ENCODE assay signal across 20 cellular contexts in the genomic region with DNA sequence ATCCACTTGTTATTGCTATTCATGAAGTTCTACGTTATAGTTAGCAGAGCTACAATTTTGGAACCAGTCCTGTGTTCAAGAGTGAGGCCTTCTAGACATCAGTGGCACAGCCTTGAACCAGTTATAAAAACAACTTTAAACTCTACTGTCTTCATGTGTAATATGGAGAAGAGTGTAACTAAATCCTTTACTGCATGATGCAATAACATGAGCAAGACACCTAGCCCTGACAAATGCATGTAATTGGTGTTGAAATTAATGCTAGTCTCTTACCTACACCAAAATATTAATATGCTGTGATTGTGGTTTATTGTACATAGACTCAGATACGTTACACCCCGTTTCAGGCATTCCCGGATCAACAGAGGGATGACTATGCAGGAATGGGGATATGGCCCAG.
DNase-seq lines count a peak whose midpoint lies in the region; ATAC-seq, FAIRE-seq and TF ChIP-seq lines count a peak whose summit lies in the region.
"Had no signal": no experiment of that assay in that cellular context is flagged by ENCODE, and none has a peak within 500 bp of the region (broad histone marks: within the 10 kb centered on the region; RNA-seq: fewer than 3 reads in every experiment).

No MANE protein-coding gene starts in this region.

- H3K23ac ChIP-seq in mesendoderm (ENCODE audit: low read length) = peak overlapping the region; percentile 45

- no peaks in the 10 kb centered on the region for H4K20me1 ChIP-seq in HepG2 (ENCODE audit: insufficient read depth, low read length)
- H4K20me1 ChIP-seq: BLaER1 treated with 17β-estradiol and CSF1 and Interleukin-3, amounts not matched to agents 10 nM and 100 nM had no signal

- H3K9me3 ChIP-seq in HepG2 (ENCODE audit: low read length) = peaks cover 59% of the 10 kb centered on the region
- H3K9me3 ChIP-seq in right lobe of liver = no peaks in the 10 kb centered on the region
- H3K9me3 ChIP-seq: A549, Caco-2 had no signal

- intact Hi-C loops in HepG2 (cut with micrococcal nuclease; ENCODE audit: unreplicated experiment) (no loop called here), right lobe of liver (cut with DNase I) (no loop called here)

- H3K4me1 ChIP-seq in HepG2 (ENCODE audit: insufficient read depth, low read length) (no peaks in the 10 kb centered on the region), right lobe of liver (no peaks in the 10 kb centered on the region), mesendoderm (ENCODE audit: control insufficient read depth, low read depth, low read length) (no peaks in the 10 kb centered on the region)
- H3K4me1 ChIP-seq: A549; BLaER1 treated with 17β-estradiol and CSF1 and Interleukin-3, amounts not matched to agents 10 nM and 100 nM; Caco-2 had no signal

- H3K27me3 ChIP-seq in HepG2 (ENCODE audit: control insufficient read depth in 1 of 2, insufficient read depth in 2 of 2, low read length in 2 of 2) (no peaks in the 10 kb centered on the region), right lobe of liver (no peaks in the 10 kb centered on the region), mesendoderm (ENCODE audit: insufficient read depth, low read length, poor library complexity) (no peaks in the 10 kb centered on the region)
- H3K27me3 ChIP-seq: BLaER1 treated with 17β-estradiol and CSF1 and Interleukin-3, amounts not matched to agents 10 nM and 100 nM had no signal

- no peak overlapping the region for H3K56ac ChIP-seq in mesendoderm (ENCODE audit: low read length)

- no peak overlapping the region for H3K4me3 ChIP-seq in HepG2 (replicated peaks in 1 of 3; ENCODE audit: insufficient read depth in 1 of 3, low read depth in 2 of 3, low read length in 3 of 3)
- H3K4me3 ChIP-seq in right lobe of liver = no peak overlapping the region
- no peak overlapping the region for H3K4me3 ChIP-seq in mesendoderm (ENCODE audit: low read length)
- H3K4me3 ChIP-seq: A549; BLaER1 treated with 17β-estradiol and CSF1 and Interleukin-3, amounts not matched to agents 10 nM and 100 nM had no signal

- TF ChIP-seq EP300 in HepG2 (IDR thresholded peaks at IDR 0.05; ENCODE audit: low read depth in 2 of 2, low read length in 2 of 2) = no peak
- TF ChIP-seq EP300 in HepG2 (CRISPR knock-in tag; IDR thresholded peaks at IDR 0.05; ENCODE audit: borderline replicate concordance) = no peak

- H3K27ac ChIP-seq in HepG2 (ENCODE audit: extremely low read length, insufficient read depth, low read length) (no peak overlapping the region), right lobe of liver (no peak overlapping the region), mesendoderm (ENCODE audit: low read depth, low read length) (no peak overlapping the region)
- H3K27ac ChIP-seq: 22Rv1; A549; BLaER1 treated with 17β-estradiol and CSF1 and Interleukin-3, amounts not matched to agents 10 nM and 100 nM; C4-2B had no signal

- H3K36me3 ChIP-seq in HepG2 (replicated peaks in 1 of 2; ENCODE audit: control insufficient read depth in 1 of 2, insufficient read depth in 2 of 2, low read length in 2 of 2) (no peaks in the 10 kb centered on the region), right lobe of liver (no peaks in the 10 kb centered on the region), mesendoderm (ENCODE audit: control insufficient read depth, insufficient read depth, low read length) (no peaks in the 10 kb centered on the region)
- H3K36me3 ChIP-seq: BLaER1 treated with 17β-estradiol and CSF1 and Interleukin-3, amounts not matched to agents 10 nM and 100 nM had no signal

- H3K79me2 ChIP-seq in HepG2 (ENCODE audit: insufficient read depth, low read length) = no peaks in the 10 kb centered on the region
- no peaks in the 10 kb centered on the region for H3K79me2 ChIP-seq in mesendoderm (ENCODE audit: control insufficient read depth, insufficient read depth, low read length)

- H3K4me2 ChIP-seq in HepG2 (ENCODE audit: low read depth, low read length) (no peak overlapping the region), mesendoderm (ENCODE audit: low read length) (no peak overlapping the region)
- H3K4me2 ChIP-seq: A549; BLaER1 treated with 17β-estradiol and CSF1 and Interleukin-3, amounts not matched to agents 10 nM and 100 nM had no signal

- ATAC-seq in HepG2 (no peak), right lobe of liver (no peak)
- ATAC-seq: A549; CD8-positive, alpha-beta T cell had no signal

- TF ChIP-seq RAD21 in HepG2 (CRISPR knock-in tag; IDR thresholded peaks at IDR 0.05) = no peak

- no peak for TF ChIP-seq CTCF in HepG2 (CRISPR knock-in tag; IDR thresholded peaks at IDR 0.05)
- no peak for TF ChIP-seq CTCF in right lobe of liver (IDR thresholded peaks at IDR 0.05)

- H4K8ac ChIP-seq in mesendoderm (ENCODE audit: low read depth, low read length) = no peak overlapping the region

- no peak overlapping the region for H3K4ac ChIP-seq in mesendoderm (ENCODE audit: low read depth, low read length)

- DNase-seq in HepG2 (ENCODE audit: low spot score) (no peak), right lobe of liver (no peak), mesendoderm (no peak), NCI-H524 treated with DMSO at 0.1 percent for 48 hours (lab: John Stamatoyannopoulos, UW) (no peak)
- DNase-seq in stimulated activated CD4-positive, alpha-beta T cell treated with anti-CD3 and anti-CD28 coated beads, Interleukin-15, amount 100 ng/mL, for 24 hours = no peak
- DNase-seq: AML-193; Caco-2; Calu3; CD4-positive, alpha-beta T cell; CD8-positive, alpha-beta T cell; DMS79 treated with DMSO at 0.1 percent for 48 hours; GF-D8 had no signal

- H2BK120ac ChIP-seq in mesendoderm (ENCODE audit: low read depth, low read length) = no peak overlapping the region

- no peak overlapping the region for H2BK5ac ChIP-seq in mesendoderm (ENCODE audit: low read length)

- no TSS peak for BruUV-seq in HepG2 (replicated peaks; lab: Mats Ljungman, UMichigan)

- H2AK5ac ChIP-seq in mesendoderm (ENCODE audit: low read length) = no peak overlapping the region

- FAIRE-seq in HepG2 (lab: Jason Lieb, UNC) = no peak
- FAIRE-seq: A549, D721Med, G401.6, GM12891, GM19239 had no signal

- CTCF ChIA-PET in HepG2 (lab: Yijun Ruan, JAX; ENCODE audit: low intra/inter-chr PET ratio, low total read pairs) = no interaction called here

- in situ Hi-C loops in HepG2 (cut with HindIII; ENCODE audit: extremely low pct_ligation_motif_present, low pct_unique_long_range_greater_than_20kb) = no loop called here

- H3K9ac ChIP-seq in HepG2 (ENCODE audit: insufficient read depth, low read depth, low read length) = no peak overlapping the region
- H3K9ac ChIP-seq in mesendoderm (ENCODE audit: low read length) = no peak overlapping the region
- H3K9ac ChIP-seq: BLaER1 treated with 17β-estradiol and CSF1 and Interleukin-3, amounts not matched to agents 10 nM and 100 nM had no signal

- TF ChIP-seq POLR2A in HepG2 (IDR thresholded peaks at IDR 0.05; ENCODE audit: insufficient read depth in 1 of 2, low read depth in 2 of 2, low read length in 2 of 2) = no peak
- TF ChIP-seq POLR2A in right lobe of liver (IDR thresholded peaks at IDR 0.05) = no peak

- H3K18ac ChIP-seq in mesendoderm (ENCODE audit: low read length) = no peak overlapping the region

- no peaks in the 10 kb centered on the region for H3K79me1 ChIP-seq in mesendoderm (ENCODE audit: low read length)

- no peak overlapping the region for H2BK15ac ChIP-seq in mesendoderm (replicated peaks; ENCODE audit: low read depth)

- H4K5ac ChIP-seq in mesendoderm (ENCODE audit: low read length) = no peak overlapping the region

- H2AFZ ChIP-seq in HepG2 (ENCODE audit: low read length) = no peak overlapping the region

- WGBS in HepG2 (ENCODE audit: low lambda C conversion rate) = 11% methylated on average over 4 of the region's 4 CpGs
- WGBS in right lobe of liver (ENCODE audit: insufficient coverage, low coverage, low lambda C conversion rate, missing lambda C conversion rate) = 53% methylated on average over 4 of the region's 4 CpGs
- no CpG with 5 or more reads among the region's 4 CpGs for WGBS in mesendoderm (ENCODE audit: extremely low coverage, insufficient coverage, low lambda C conversion rate)

- POLR2A ChIA-PET in HepG2 (lab: Yijun Ruan, JAX) = no interaction called here

TF ChIP-seq in HepG2, 621 proteins besides CTCF, POLR2A, EP300 and RAD21 (continues in another document):
- TF ChIP-seq, protein P1, sequence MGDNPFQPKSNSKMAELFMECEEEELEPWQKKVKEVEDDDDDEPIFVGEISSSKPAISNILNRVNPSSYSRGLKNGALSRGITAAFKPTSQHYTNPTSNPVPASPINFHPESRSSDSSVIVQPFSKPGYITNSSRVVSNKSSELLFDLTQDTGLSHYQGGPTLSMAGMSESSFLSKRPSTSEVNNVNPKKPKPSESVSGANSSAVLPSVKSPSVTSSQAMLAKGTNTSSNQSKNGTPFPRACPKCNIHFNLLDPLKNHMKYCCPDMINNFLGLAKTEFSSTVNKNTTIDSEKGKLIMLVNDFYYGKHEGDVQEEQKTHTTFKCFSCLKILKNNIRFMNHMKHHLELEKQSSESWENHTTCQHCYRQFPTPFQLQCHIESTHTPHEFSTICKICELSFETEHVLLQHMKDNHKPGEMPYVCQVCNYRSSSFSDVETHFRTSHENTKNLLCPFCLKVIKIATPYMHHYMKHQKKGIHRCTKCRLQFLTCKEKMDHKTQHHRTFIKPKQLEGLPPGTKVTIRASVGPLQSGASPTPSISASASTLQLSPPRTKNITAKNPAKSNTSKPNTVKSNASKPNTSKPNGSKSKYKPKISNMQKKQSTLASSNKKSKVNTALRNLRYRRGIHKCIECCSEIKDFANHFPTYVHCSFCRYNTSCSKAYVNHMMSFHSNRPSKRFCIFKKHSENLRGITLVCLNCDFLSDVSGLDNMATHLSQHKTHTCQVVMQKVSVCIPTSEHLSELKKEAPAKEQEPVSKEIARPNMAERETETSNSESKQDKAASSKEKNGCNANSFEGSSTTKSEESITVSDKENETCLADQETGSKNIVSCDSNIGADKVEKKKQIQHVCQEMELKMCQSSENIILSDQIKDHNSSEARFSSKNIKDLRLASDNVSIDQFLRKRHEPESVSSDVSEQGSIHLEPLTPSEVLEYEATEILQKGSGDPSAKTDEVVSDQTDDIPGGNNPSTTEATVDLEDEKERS (CRISPR knock-in tag; IDR thresholded peaks at IDR 0.05) = no peak
- TF ChIP-seq ZBTB8A (CRISPR knock-in tag; IDR thresholded peaks at IDR 0.05; ENCODE audit: borderline replicate concordance, low read depth) (no peak), CEBPB (IDR thresholded peaks at IDR 0.05; ENCODE audit: borderline replicate concordance, low read depth, low read length) (peak; percentile 60; the same call in 1 of the 2 replicates), PHB2 (IDR thresholded peaks at IDR 0.05; ENCODE audit: partially characterized antibody) (no peak), ATF7 (IDR thresholded peaks at IDR 0.05) (peak; percentile 33; the same call in 1 of the 2 replicates), ATF7 (CRISPR knock-in tag; IDR thresholded peaks at IDR 0.05) (no peak)
